20 cellular contexts compared by ENCODE assay signal in genomic region chr2:101689120-101689827, GRCh38. TPM values are rescaled to one million over a fixed set of nuclear protein-coding genes. Genes with fewer than 3 reads are reported as not detected.
DNase-seq lines count a peak whose midpoint lies in the region; ATAC-seq, FAIRE-seq and TF ChIP-seq lines count a peak whose summit lies in the region.
"Had no signal": no experiment of that assay in that cellular context is flagged by ENCODE, and none has a peak within 500 bp of the region (broad histone marks: within the 10 kb centered on the region; RNA-seq: fewer than 3 reads in every experiment).

No MANE protein-coding gene starts in this region.

- peaks cover 0 to 1% of the 10 kb centered on the region in 2 donors for H3K9me3 Mint-ChIP-seq in stimulated activated naive B cell treated with anti-CD40 and anti-IgM and Interleukin-4, amounts not matched to agents 10 μg/mL and 1 μg/mL and 100 μg/mL, for 72 hours

- no peaks in the 10 kb centered on the region for H3K27me3 Mint-ChIP-seq in stimulated activated naive B cell treated with anti-CD40 and anti-IgM and Interleukin-4, amounts not matched to agents 10 μg/mL and 1 μg/mL and 100 μg/mL, for 72 hours

- H3K27ac Mint-ChIP-seq in stimulated activated naive B cell treated with anti-CD40 and anti-IgM and Interleukin-4, amounts not matched to agents 10 μg/mL and 1 μg/mL and 100 μg/mL, for 72 hours = no peak overlapping the region
- H3K27ac Mint-ChIP-seq: HFFc6 had no signal

- H3K36me3 Mint-ChIP-seq in stimulated activated naive B cell treated with anti-CD40 and anti-IgM and Interleukin-4, amounts not matched to agents 10 μg/mL and 1 μg/mL and 100 μg/mL, for 72 hours = no peaks in the 10 kb centered on the region

- H3K4me1 Mint-ChIP-seq in stimulated activated naive B cell treated with anti-CD40 and anti-IgM and Interleukin-4, amounts not matched to agents 10 μg/mL and 1 μg/mL and 100 μg/mL, for 72 hours = peaks cover 18 to 29% of the 10 kb centered on the region in 2 donors

- H3K36me3 ChIP-seq in ascending aorta = no peaks in the 10 kb centered on the region

- no peak overlapping the region for H3K4me3 ChIP-seq in ascending aorta

- no peaks in the 10 kb centered on the region for H3K27me3 ChIP-seq in ascending aorta

- TF ChIP-seq CTCF in VCaP (conservative IDR thresholded peaks at IDR 0.05) (no peak), ascending aorta (IDR thresholded peaks at IDR 0.05) (no peak)

- DNase-seq in OCI-M1 (lab: John Stamatoyannopoulos, UW) = peak; percentile 76
- no peak for DNase-seq in left lobe of liver (ENCODE audit: low spot score)
- no peak for DNase-seq in stimulated activated naive B cell treated with anti-CD40 and anti-IgM and Interleukin-4, amounts not matched to agents 10 μg/mL and 1 μg/mL and 100 μg/mL, for 72 hours
- DNase-seq in ascending aorta (ENCODE audit: low spot score in 2 of 2) = no peak
- DNase-seq in HTR-8/SVneo (ENCODE audit: insufficient read length, low spot score) = no peak
- no peak for DNase-seq in sciatic nerve (ENCODE audit: low spot score)
- DNase-seq: C1 segment of cervical spinal cord, DMS79 treated with DMSO at 0.1 percent for 48 hours, HFFc6, KG1, NCI-H1417 treated with DMSO at 0.1 percent for 48 hours, NCI-H1930, NCI-H446 treated with DMSO at 0.1 percent for 48 hours, NCI-H774, PC-3, RPMI8226, SIG-M5 had no signal

- H3K9me3 ChIP-seq in ascending aorta = no peaks in the 10 kb centered on the region

- no peaks in the 10 kb centered on the region for H3K4me1 ChIP-seq in ascending aorta

- intact Hi-C loops in ascending aorta (cut with DNase I) = no loop called here
- intact Hi-C loops in sciatic nerve (cut with DNase I) = no loop called here

- FAIRE-seq in HTR-8/SVneo (lab: Jason Lieb, UNC) = no peak
- FAIRE-seq: H54 had no signal

- H3K27ac ChIP-seq in VCaP (peak overlapping the region; percentile 87), ascending aorta (no peak overlapping the region)

- peak overlapping the region in 1 of 2 donors; percentile 35 for H3K4me3 Mint-ChIP-seq in stimulated activated naive B cell treated with anti-CD40 and anti-IgM and Interleukin-4, amounts not matched to agents 10 μg/mL and 1 μg/mL and 100 μg/mL, for 72 hours
- H3K4me3 Mint-ChIP-seq: HFFc6 had no signal

- ATAC-seq in left lobe of liver (peak; percentile 16), sciatic nerve (no peak)
- ATAC-seq in stimulated activated naive B cell treated with anti-CD40 and anti-IgM and Interleukin-4, amounts not matched to agents 10 μg/mL and 1 μg/mL and 100 μg/mL, for 72 hours (replicated peaks) = peak; percentile 78 to 85
- ATAC-seq: SK-N-SH treated with all-trans-retinoic acid at 6 μM for 48 hours had no signal

RNA-seq across cellular contexts. Expression of gene MAP4K4, which starts 8.2 kb away (rescaled TPM):
- 30.2 TPM for total RNA-seq in left lobe of liver
- 48.0 TPM for total RNA-seq in ascending aorta
- 140 TPM for total RNA-seq in sciatic nerve
